Comparison of ENCODE assay signal across 8 cellular contexts in genomic region chr15:56243774-56244236, GRCh38. TPM values are rescaled to one million over a fixed set of nuclear protein-coding genes. Genes with fewer than 3 reads are reported as not detected.
DNase-seq lines count a peak whose midpoint lies in the region; ATAC-seq and TF ChIP-seq lines count a peak whose summit lies in the region.

TSS of gene RFX7 (minus strand) at chr15:56243879. CDS start at chr15:56243285, 594 bp downstream.

- ATAC-seq in GM19043 (IDR thresholded peaks at IDR 0.05; ENCODE audit: low read depth, unreplicated experiment): peak; percentile 42
- peak; percentile 54 for ATAC-seq in HG03442 (IDR thresholded peaks at IDR 0.05; ENCODE audit: unreplicated experiment)

- peak within 1 kb of the TSS; percentile 74 for H3K27ac ChIP-seq in OCI-LY3 (ENCODE audit: low read length)
- peak within 1 kb of the TSS; percentile 92 to 93 for H3K27ac ChIP-seq in esophagus (ENCODE audit: low read depth in 2 of 2, low read length in 1 of 2)

- peaks cover 42% of the 10 kb centered on the region for H3K4me1 ChIP-seq in OCI-LY3 (ENCODE audit: low read length)
- peaks cover 0 to 5% of the 10 kb centered on the region in 2 donors for H3K4me1 ChIP-seq in esophagus (ENCODE audit: control insufficient read depth in 2 of 2, insufficient read depth in 2 of 2, low read length in 1 of 2)
- peaks cover 27% of the 10 kb centered on the region for H3K4me1 ChIP-seq in mucosa of stomach (ENCODE audit: control insufficient read depth, insufficient read depth, low read length)

- H3K4me3 ChIP-seq in OCI-LY3 (ENCODE audit: low read length) (peak within 1 kb of the TSS; percentile 90), esophagus (ENCODE audit: low read depth in 1 of 2, low read length in 2 of 2) (peak within 1 kb of the TSS; percentile 80 to 93), mucosa of stomach (ENCODE audit: low read length) (peak within 1 kb of the TSS; percentile 75)

- DNase-seq in AG20443 (ENCODE audit: low spot score): peak; percentile 94
- peak; percentile 82 for DNase-seq in activated T-cell treated with anti-CD3 and anti-CD28 coated beads, Interleukin-2, amount 50 U/mL, for 1 hour
- peak; percentile 49 to 54 for DNase-seq in stimulated activated CD8-positive, alpha-beta memory T cell treated with anti-CD3 and anti-CD28 coated beads, Interleukin-7, amount 100 ng/mL, for 1 hour (ENCODE audit: low read depth in 2 of 2)

- H3K9ac ChIP-seq in OCI-LY3 (ENCODE audit: low read length): peak within 1 kb of the TSS; percentile 84
- peak within 1 kb of the TSS; percentile 85 for H3K9ac ChIP-seq in mucosa of stomach (ENCODE audit: low read length)

- H3K9me3 ChIP-seq in OCI-LY3 (ENCODE audit: insufficient read depth, low read length) (no peaks in the 10 kb centered on the region), esophagus (ENCODE audit: control insufficient read depth in 2 of 2, insufficient read depth in 1 of 2, low read depth in 1 of 2, low read length in 1 of 2) (no peaks in the 10 kb centered on the region), mucosa of stomach (ENCODE audit: control insufficient read depth, low read length) (no peaks in the 10 kb centered on the region)

- H2AFZ ChIP-seq in OCI-LY3 (ENCODE audit: low read depth, low read length): peak within 1 kb of the TSS; percentile 80

- no peak for TF ChIP-seq CTCF in OCI-LY3 (IDR thresholded peaks at IDR 0.05; ENCODE audit: low read depth, low read length)

- 0% methylated on average over 40 to 55 of the region's 55 CpGs for WGBS in esophagus, 2 donors

- H3K27me3 ChIP-seq in OCI-LY3 (ENCODE audit: low read depth, low read length) (no peaks in the 10 kb centered on the region), esophagus (ENCODE audit: control insufficient read depth in 1 of 2, insufficient read depth in 2 of 2, low read length in 2 of 2) (no peaks in the 10 kb centered on the region), mucosa of stomach (ENCODE audit: control insufficient read depth, insufficient read depth, low read length) (no peaks in the 10 kb centered on the region)

- H3K36me3 ChIP-seq in OCI-LY3 (replicated peaks; ENCODE audit: low read depth, low read length) (peaks cover 7% of the 10 kb centered on the region), esophagus (ENCODE audit: control insufficient read depth in 2 of 2, insufficient read depth in 2 of 2, low read length in 1 of 2) (no peaks in the 10 kb centered on the region), mucosa of stomach (ENCODE audit: control insufficient read depth, insufficient read depth, low read length) (no peaks in the 10 kb centered on the region)

- H3K4me2 ChIP-seq in OCI-LY3 (ENCODE audit: low read length): peak within 1 kb of the TSS; percentile 90

- H3K79me2 ChIP-seq in OCI-LY3 (ENCODE audit: low read length): peaks cover 59% of the 10 kb centered on the region

- H4K20me1 ChIP-seq in OCI-LY3 (ENCODE audit: insufficient read depth, low read length): no peaks in the 10 kb centered on the region

RNA-seq across cellular contexts. Expression of gene RFX7, which starts in this region (rescaled TPM):
- 1 to 10 TPM; 1.9 TPM for polyA plus RNA-seq in esophagus

Comparison
In these comparisons a context has a peak if more than half of its experiments do, and no peak if none do; other contexts are left out.
1. Peak in every context shown above with its lines: DNase-seq, ATAC-seq, H3K4me3 ChIP-seq and H3K27ac ChIP-seq.